Comparison of ENCODE assay signal across 13 cellular contexts in genomic region chr3:55406666-55407425, GRCh38.
"Had no signal": no experiment of that assay in that cellular context is flagged by ENCODE, and none has a peak within 500 bp of the region (broad histone marks: within the 10 kb centered on the region; RNA-seq: fewer than 3 reads in every experiment).

No MANE protein-coding gene starts in this region.

- H3K36me3 ChIP-seq: gastroesophageal sphincter, pancreas, thyroid gland, uterus had no signal

- H3K4me1 ChIP-seq: gastroesophageal sphincter, pancreas, thyroid gland, uterus had no signal

- DNase-seq: activated CD4-positive, alpha-beta T cell treated with anti-CD3 and anti-CD28 coated beads, Interleukin-2, amount 50 U/mL, for 4 hours; activated CD8-positive, alpha-beta memory T cell treated with anti-CD3 and anti-CD28 coated beads, Interleukin-2, amount 10 ng/mL, durations not matched to agents 7 days and 5 days; activated effector memory CD4-positive, alpha-beta T cell treated with anti-CD3 and anti-CD28 coated beads, Interleukin-2, amount 50 U/mL, for 16 hours; activated T-cell treated with anti-CD3 and anti-CD28 coated beads, Interleukin-2, amount 50 U/mL, for 24 hours; anterior cingulate cortex; pancreas; T-helper 2 cell; thyroid gland; uterus had no signal

- H3K9me3 ChIP-seq: pancreas, thyroid gland, uterus had no signal

- ATAC-seq: activated CD4-positive, CD25-positive, alpha-beta regulatory T cell treated with anti-CD3 and anti-CD28 coated beads, Interleukin-2, amount 50 U/mL, for 24 hours; activated CD8-positive, alpha-beta memory T cell treated with anti-CD3 and anti-CD28 coated beads, Interleukin-2, amount 10 ng/mL, durations not matched to agents 7 days and 5 days; activated naive CD4-positive, alpha-beta T cell treated with anti-CD3 and anti-CD28 coated beads, Interleukin-2, amount 50 U/mL, for 72 hours; esophagus mucosa; gastroesophageal sphincter; pancreas had no signal

- H3K27ac ChIP-seq: gastroesophageal sphincter, pancreas, thyroid gland, uterus had no signal

- H3K27me3 ChIP-seq: gastroesophageal sphincter, pancreas, thyroid gland, uterus had no signal

- H3K4me3 ChIP-seq: gastroesophageal sphincter, pancreas, thyroid gland, uterus had no signal
